ENCODE assay signal across 30 cellular contexts in genomic region chr7:49322476-49322875, GRCh38.
"Had no signal": no experiment of that assay in that cellular context is flagged by ENCODE, and none has a peak within 500 bp of the region (broad histone marks: within the 10 kb centered on the region; RNA-seq: fewer than 3 reads in every experiment).

No MANE protein-coding gene starts in this region.

- H3K27ac ChIP-seq: SJCRH30, SK-N-MC, WERI-Rb-1 had no signal

- H3K9me3 Mint-ChIP-seq: activated naive CD4-positive, alpha-beta T cell treated with anti-CD3 and anti-CD28 coated beads, Interleukin-2, amount 10 ng/mL, durations not matched to agents 7 days and 5 days had no signal

- DNase-seq: activated CD4-positive, alpha-beta memory T cell treated with anti-CD3 and anti-CD28 coated beads, Interleukin-2, amount 10 ng/mL, durations not matched to agents 7 days and 5 days; activated CD4-positive, alpha-beta T cell treated with anti-CD3 and anti-CD28 coated beads for 1 hour; activated CD4-positive, alpha-beta T cell treated with anti-CD3 and anti-CD28 coated beads for 48 hours; activated CD4-positive, CD25-positive, alpha-beta regulatory T cell; activated CD8-positive, alpha-beta memory T cell treated with anti-CD3 and anti-CD28 coated beads for 24 hours; activated CD8-positive, alpha-beta memory T cell treated with anti-CD3 and anti-CD28 coated beads, Interleukin-2, amount 10 ng/mL, durations not matched to agents 7 days and 5 days; activated CD8-positive, alpha-beta memory T cell treated with anti-CD3 and anti-CD28 coated beads, Interleukin-2, amount 50 U/mL, for 48 hours; activated effector memory CD4-positive, alpha-beta T cell treated with Interleukin-2 at 50 U/mL for 16 hours; activated naive CD4-positive, alpha-beta T cell treated with anti-CD3 and anti-CD28 coated beads, Interleukin-2, amount 10 ng/mL, durations not matched to agents 7 days and 5 days; activated naive CD8-positive, alpha-beta T cell treated with anti-CD3 and anti-CD28 coated beads, Interleukin-2, amount 50 U/mL, for 24 hours; activated T-cell treated with anti-CD3 and anti-CD28 coated beads, Interleukin-2, amount 50 U/mL, for 48 hours; anterior cingulate cortex; caudate nucleus; cerebellar nuclear complex; Karpas-422; MV-4-11; NCI-H1092; NCI-H1436 treated with DMSO at 0.1 percent for 48 hours; NCI-H1694 treated with DMSO at 0.1 percent for 48 hours; NCI-H2029; NCI-H345; NCI-H524 treated with DMSO at 0.1 percent for 48 hours; NK-92 treated with Interleukin-12 subunit alpha and Interleukin-12 subunit beta, amount 100 ng/mL, for 24 hours; Right ventricle myocardium superior; SJCRH30; T1000; WERI-Rb-1 had no signal

- H3K36me3 ChIP-seq: SJCRH30, WERI-Rb-1 had no signal

- H3K4me3 ChIP-seq: SJCRH30, SK-N-MC had no signal

- H3K36me3 Mint-ChIP-seq: activated CD8-positive, alpha-beta memory T cell treated with anti-CD3 and anti-CD28 coated beads, Interleukin-2, amount 10 ng/mL, durations not matched to agents 7 days and 5 days; activated naive CD4-positive, alpha-beta T cell treated with anti-CD3 and anti-CD28 coated beads, Interleukin-2, amount 10 ng/mL, durations not matched to agents 7 days and 5 days; activated naive CD8-positive, alpha-beta T cell; brain had no signal

- H3K9me3 ChIP-seq: SJCRH30 had no signal

- H3K4me1 ChIP-seq: SJCRH30 had no signal

- H3K4me1 Mint-ChIP-seq: activated CD4-positive, alpha-beta memory T cell treated with anti-CD3 and anti-CD28 coated beads, Interleukin-2, amount 10 ng/mL, durations not matched to agents 7 days and 5 days; activated CD8-positive, alpha-beta memory T cell treated with anti-CD3 and anti-CD28 coated beads, Interleukin-2, amount 10 ng/mL, durations not matched to agents 7 days and 5 days; activated naive CD4-positive, alpha-beta T cell treated with anti-CD3 and anti-CD28 coated beads, Interleukin-2, amount 10 ng/mL, durations not matched to agents 7 days and 5 days; activated naive CD8-positive, alpha-beta T cell treated with anti-CD3 and anti-CD28 coated beads, Interleukin-2, amount 50 U/mL, for 24 hours had no signal

- H3K27ac Mint-ChIP-seq: activated CD4-positive, alpha-beta memory T cell treated with anti-CD3 and anti-CD28 coated beads, Interleukin-2, amount 10 ng/mL, durations not matched to agents 7 days and 5 days; activated CD8-positive, alpha-beta memory T cell treated with anti-CD3 and anti-CD28 coated beads, Interleukin-2, amount 10 ng/mL, durations not matched to agents 7 days and 5 days; activated naive CD4-positive, alpha-beta T cell treated with anti-CD3 and anti-CD28 coated beads, Interleukin-2, amount 10 ng/mL, durations not matched to agents 7 days and 5 days; activated naive CD8-positive, alpha-beta T cell; activated naive CD8-positive, alpha-beta T cell treated with anti-CD3 and anti-CD28 coated beads, Interleukin-2, amount 50 U/mL, for 24 hours; brain had no signal

- H3K4me3 Mint-ChIP-seq: activated CD4-positive, alpha-beta memory T cell treated with anti-CD3 and anti-CD28 coated beads, Interleukin-2, amount 10 ng/mL, durations not matched to agents 7 days and 5 days; activated CD8-positive, alpha-beta memory T cell treated with anti-CD3 and anti-CD28 coated beads, Interleukin-2, amount 10 ng/mL, durations not matched to agents 7 days and 5 days; activated naive CD4-positive, alpha-beta T cell treated with anti-CD3 and anti-CD28 coated beads, Interleukin-2, amount 10 ng/mL, durations not matched to agents 7 days and 5 days; activated naive CD8-positive, alpha-beta T cell; activated naive CD8-positive, alpha-beta T cell treated with anti-CD3 and anti-CD28 coated beads, Interleukin-2, amount 50 U/mL, for 24 hours; brain had no signal

- H3K27me3 Mint-ChIP-seq: activated CD4-positive, alpha-beta memory T cell treated with anti-CD3 and anti-CD28 coated beads, Interleukin-2, amount 10 ng/mL, durations not matched to agents 7 days and 5 days; activated CD8-positive, alpha-beta memory T cell treated with anti-CD3 and anti-CD28 coated beads, Interleukin-2, amount 10 ng/mL, durations not matched to agents 7 days and 5 days; activated naive CD4-positive, alpha-beta T cell treated with anti-CD3 and anti-CD28 coated beads, Interleukin-2, amount 10 ng/mL, durations not matched to agents 7 days and 5 days; activated naive CD8-positive, alpha-beta T cell; activated naive CD8-positive, alpha-beta T cell treated with anti-CD3 and anti-CD28 coated beads, Interleukin-2, amount 50 U/mL, for 24 hours; brain had no signal

- ATAC-seq: activated CD8-positive, alpha-beta memory T cell treated with anti-CD3 and anti-CD28 coated beads, Interleukin-2, amount 10 ng/mL, durations not matched to agents 7 days and 5 days; activated naive CD8-positive, alpha-beta T cell treated with anti-CD3 and anti-CD28 coated beads, Interleukin-2, amount 50 U/mL, for 24 hours had no signal

- H3K27me3 ChIP-seq: SJCRH30 had no signal
